In the genomic region with DNA sequence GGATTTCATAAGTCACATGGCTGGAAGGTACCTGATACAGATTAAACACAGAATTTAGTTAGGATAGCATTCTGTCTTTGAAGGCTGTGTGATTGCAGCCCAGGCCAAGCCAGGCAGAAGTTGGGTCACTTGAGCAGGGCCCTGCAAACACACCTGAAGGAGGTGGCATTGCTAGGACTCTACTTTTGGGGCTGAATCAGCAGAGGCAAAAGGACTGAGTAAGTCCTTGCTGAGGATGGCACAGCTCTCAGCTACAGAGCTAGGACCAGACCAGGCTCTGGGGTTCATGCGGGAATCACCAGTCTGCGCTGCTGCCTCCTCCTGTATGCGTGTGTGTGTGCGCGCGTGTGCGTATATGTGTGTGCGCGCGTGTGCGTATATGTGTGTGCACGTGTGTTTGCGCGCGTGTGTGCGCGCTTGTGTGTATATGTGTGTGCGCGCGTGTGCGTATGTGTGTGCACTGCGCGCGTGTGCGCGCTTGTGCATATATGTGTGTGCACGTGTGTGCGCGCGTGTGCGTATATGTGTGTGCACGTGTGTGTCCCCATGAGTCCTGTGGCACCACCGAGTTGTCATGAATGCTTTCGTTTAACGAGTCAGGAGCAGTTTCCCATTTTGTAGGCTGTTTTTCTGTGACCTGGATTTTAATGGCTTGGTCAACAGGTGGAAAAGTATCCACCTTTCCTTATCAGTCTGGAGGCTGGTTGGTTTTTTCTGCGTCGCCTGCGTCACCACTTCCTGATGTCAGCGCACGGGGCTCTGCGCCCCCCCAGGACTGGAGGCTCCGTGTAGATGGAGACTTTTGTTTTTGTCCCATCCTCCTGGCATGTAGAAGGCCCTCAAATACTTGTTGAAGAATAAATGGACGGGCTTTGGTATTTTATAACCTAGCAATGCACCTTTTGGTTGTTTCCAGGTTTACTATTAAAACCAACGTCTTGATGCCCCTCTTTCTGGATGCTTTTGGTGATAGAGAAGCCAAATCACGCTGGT, we compare ENCODE assay signal across 8 cellular contexts. TPM values are rescaled to one million over a fixed set of nuclear protein-coding genes. Genes with fewer than 3 reads are reported as not detected.
DNase-seq lines count a peak whose midpoint lies in the region; ATAC-seq and TF ChIP-seq lines count a peak whose summit lies in the region.

No MANE protein-coding gene starts in this region.

- H3K4me1 ChIP-seq in heart right ventricle (peaks cover 16 to 96% (median 73%) of the 10 kb centered on the region in 9 donors), gastroesophageal sphincter (peaks cover 10 to 94% (median 40%) of the 10 kb centered on the region in 3 donors), thoracic aorta (ENCODE audit: control insufficient read depth in 1 of 2, low read depth in 2 of 2) (peaks cover 42 to 84% of the 10 kb centered on the region in 2 donors)

- TF ChIP-seq EP300 in gastroesophageal sphincter (IDR thresholded peaks at IDR 0.05), result no peak

- TF ChIP-seq CTCF in heart right ventricle (IDR thresholded peaks at IDR 0.05), result no peak
- no peak for TF ChIP-seq CTCF in gastroesophageal sphincter (IDR thresholded peaks at IDR 0.05)
- no peak for TF ChIP-seq CTCF in thoracic aorta (IDR thresholded peaks at IDR 0.05)

- POLR2A ChIA-PET in T-cell (lab: Charles Lee), result interaction anchor here in 1 of 2 donors (1.1 kb wide), 1 partner anchor 9 kb away, joined by 3 read pairs; no protein-coding TSS in a partner anchor

- H3K9me3 ChIP-seq in heart right ventricle (no peaks in the 10 kb centered on the region), gastroesophageal sphincter (no peaks in the 10 kb centered on the region), thoracic aorta (no peaks in the 10 kb centered on the region)

- TF ChIP-seq POLR2A in gastroesophageal sphincter (IDR thresholded peaks at IDR 0.05), result no peak

- CTCF ChIA-PET in T-cell (lab: Charles Lee), result interaction anchor here in 1 of 2 donors (1.3 kb wide), 1 partner anchor 9 kb away, joined by 3 read pairs; no protein-coding TSS in a partner anchor

- no peaks in the 10 kb centered on the region for H3K27me3 Mint-ChIP-seq in T-cell

- H3K36me3 ChIP-seq in heart right ventricle (no peaks in the 10 kb centered on the region), gastroesophageal sphincter (no peaks in the 10 kb centered on the region), thoracic aorta (no peaks in the 10 kb centered on the region)

- no peaks in the 10 kb centered on the region for H3K36me3 Mint-ChIP-seq in T-cell

- peak overlapping the region in 9 of 10 donors; percentile 35 to 84 (median 72) for H3K27ac ChIP-seq in heart right ventricle
- H3K27ac ChIP-seq in gastroesophageal sphincter, result peak overlapping the region in 3 of 4 donors; percentile 18 to 71 (median 69)
- H3K27ac ChIP-seq in thoracic aorta, result peak overlapping the region; percentile 24 to 65

- H3K4me1 Mint-ChIP-seq in T-cell, result peaks cover 69 to 81% (median 75%) of the 10 kb centered on the region in 3 donors

- intact Hi-C loops in heart right ventricle (cut with DNase I) (loop anchor here in 1 of 10 donors (10.0 kb wide), 1 partner anchor 234 kb away; a partner anchor contains a TSS), left cardiac atrium (cut with DNase I) (no loop called here)

- H3K9me3 Mint-ChIP-seq in T-cell, result no peaks in the 10 kb centered on the region

- peak overlapping the region; percentile 15 to 82 for H3K27ac Mint-ChIP-seq in T-cell

- ATAC-seq in heart right ventricle (peak in 1 of 8 donors; percentile 37), left cardiac atrium (no peak), T-cell (replicated peaks in 1 of 4) (peak; percentile 34 to 60 (median 50)), gastroesophageal sphincter (no peak), thoracic aorta (ENCODE audit: insufficient number of reproducible peaks, low FRiP score, low read depth) (no peak), GM21390 (IDR thresholded peaks at IDR 0.05; ENCODE audit: unreplicated experiment) (no peak)

- WGBS in heart right ventricle, 2 donors, result 84 to 86% methylated on average over 45 of the region's 45 CpGs
- WGBS in gastroesophageal sphincter (ENCODE audit: low coverage in 1 of 2), 2 donors, result 85 to 86% methylated on average over 23 to 44 of the region's 45 CpGs

- peak overlapping the region in 6 of 10 donors; percentile 11 to 38 (median 20) for H3K4me3 ChIP-seq in heart right ventricle
- no peak overlapping the region for H3K4me3 ChIP-seq in gastroesophageal sphincter
- peak overlapping the region; percentile 44 for H3K4me3 ChIP-seq in thoracic aorta

- H3K27me3 ChIP-seq in heart right ventricle, result no peaks in the 10 kb centered on the region
- H3K27me3 ChIP-seq in gastroesophageal sphincter, result no peaks in the 10 kb centered on the region
- no peaks in the 10 kb centered on the region for H3K27me3 ChIP-seq in thoracic aorta (replicated peaks; ENCODE audit: insufficient read depth)

- peak overlapping the region; percentile 57 to 75 (median 63) for H3K4me3 Mint-ChIP-seq in T-cell

- no peak for DNase-seq in heart right ventricle
- no peak for DNase-seq in left cardiac atrium
- peak in 22 of 34 experiments; percentile 7 to 45 (median 22) for DNase-seq in T-cell
- no peak for DNase-seq in thoracic aorta (ENCODE audit: low spot score)
- DNase-seq in midbrain (lab: John Stamatoyannopoulos, UW), result no peak
- DNase-seq in NCI-H1048 (lab: John Stamatoyannopoulos, UW), result no peak

RNA-seq across cellular contexts. Expression of a gene that starts 34.7 kb away (rescaled TPM):
- total RNA-seq in heart right ventricle, result 10 to 100 TPM; 11.8 to 21.2 (median 13.5) TPM
- polyA plus RNA-seq in heart right ventricle, result 10 to 100 TPM in 1 of 2 donors, 1 to 10 TPM in 1; 7.4 to 17.3 TPM
- 10 to 100 TPM; 20.6 to 21.7 TPM for total RNA-seq in left cardiac atrium
- total RNA-seq in T-cell, result 10 to 100 TPM; 39.7 to 50.3 (median 44.5) TPM
- 100 to 1,000 TPM; 136 to 228 (median 181) TPM for total RNA-seq in gastroesophageal sphincter
- total RNA-seq in thoracic aorta, result 100 to 1,000 TPM; 124 to 201 TPM

Comparison
In these comparisons a context has a peak if more than half of its experiments do, and no peak if none do; other contexts are left out.
1. ATAC-seq: peak in T-cell (4 of 4); none in left cardiac atrium (0 of 2), gastroesophageal sphincter (single experiment), thoracic aorta (single experiment) and GM21390 (single experiment).
2. DNase-seq: peak in T-cell (22 of 34); none in heart right ventricle (0 of 2), left cardiac atrium (single experiment), thoracic aorta (single experiment), midbrain (single experiment) and NCI-H1048 (single experiment).
3. H3K4me3 ChIP-seq: peak in heart right ventricle (6 of 10) and thoracic aorta (single experiment); none in gastroesophageal sphincter (0 of 2).
4. Peak in every context shown above with its lines, with median percentiles within 50 percentile points of each other: H3K27ac ChIP-seq.